Comparison of ENCODE assay signal across 17 cellular contexts in genomic region chr14:51160871-51161270, GRCh38.
"Had no signal": no experiment of that assay in that cellular context is flagged by ENCODE, and none has a peak within 500 bp of the region (broad histone marks: within the 10 kb centered on the region; RNA-seq: fewer than 3 reads in every experiment).

No MANE protein-coding gene starts in this region.

- H3K36me3 ChIP-seq: neural progenitor cell, stomach, upper lobe of left lung had no signal

- H3K4me3 Mint-ChIP-seq: activated CD4-positive, alpha-beta memory T cell treated with anti-CD3 and anti-CD28 coated beads, Interleukin-2, amount 10 ng/mL, durations not matched to agents 7 days and 5 days; activated naive CD8-positive, alpha-beta T cell treated with anti-CD3 and anti-CD28 coated beads, Interleukin-2, amount 10 ng/mL, durations not matched to agents 7 days and 5 days; activated T-cell treated with anti-CD3 and anti-CD28 coated beads, Interleukin-2, amount 50 U/mL, for 24 hours; naive thymus-derived CD4-positive, alpha-beta T cell; neural progenitor cell had no signal

- H3K4me3 ChIP-seq: body of pancreas, dorsolateral prefrontal cortex, neural progenitor cell, stomach, upper lobe of left lung had no signal

- H3K27me3 Mint-ChIP-seq: activated T-cell treated with anti-CD3 and anti-CD28 coated beads, Interleukin-2, amount 50 U/mL, for 24 hours; progenitor cell of endocrine pancreas had no signal

- DNase-seq: activated CD4-positive, alpha-beta memory T cell treated with anti-CD3 and anti-CD28 coated beads, Interleukin-2, amount 10 ng/mL, durations not matched to agents 7 days and 5 days; activated CD4-positive, alpha-beta T cell treated with anti-CD3 and anti-CD28 coated beads for 48 hours; activated CD4-positive, CD25-positive, alpha-beta regulatory T cell; activated naive CD4-positive, alpha-beta T cell treated with Interleukin-2 at 50 U/mL for 16 hours; activated naive CD8-positive, alpha-beta T cell treated with anti-CD3 and anti-CD28 coated beads, Interleukin-2, amount 10 ng/mL, durations not matched to agents 7 days and 5 days; activated T-cell treated with anti-CD3 and anti-CD28 coated beads, Interleukin-2, amount 50 U/mL, for 24 hours; body of pancreas; dorsolateral prefrontal cortex; mesendoderm; naive thymus-derived CD4-positive, alpha-beta T cell; stimulated activated CD4-positive, alpha-beta T cell treated with anti-CD3 and anti-CD28 coated beads, Interleukin-12 subunit alpha, Interleukin-12 subunit beta, amount 100 ng/mL, for 4 hours; stimulated activated CD4-positive, alpha-beta T cell treated with anti-CD3 and anti-CD28 coated beads, Interleukin-2, amount 100 ng/mL, for 24 hours; stomach; upper lobe of left lung had no signal

- H3K36me3 Mint-ChIP-seq: activated naive CD8-positive, alpha-beta T cell treated with anti-CD3 and anti-CD28 coated beads, Interleukin-2, amount 10 ng/mL, durations not matched to agents 7 days and 5 days; naive thymus-derived CD4-positive, alpha-beta T cell; neural progenitor cell had no signal

- H3K27ac Mint-ChIP-seq: activated CD4-positive, alpha-beta memory T cell treated with anti-CD3 and anti-CD28 coated beads, Interleukin-2, amount 10 ng/mL, durations not matched to agents 7 days and 5 days; activated naive CD8-positive, alpha-beta T cell treated with anti-CD3 and anti-CD28 coated beads, Interleukin-2, amount 10 ng/mL, durations not matched to agents 7 days and 5 days; activated T-cell treated with anti-CD3 and anti-CD28 coated beads, Interleukin-2, amount 50 U/mL, for 24 hours; activated T-helper 2 cell treated with anti-CD3 and anti-CD28 coated beads, Interferon-gamma antibody, Interleukin-2, Interleukin-4, amounts not matched to agents 10 μg/mL and 5 μg/mL and 100 μg/mL, durations not matched to agents 14 hours and 24 hours and 36 hours; naive thymus-derived CD4-positive, alpha-beta T cell; neural progenitor cell; progenitor cell of endocrine pancreas had no signal

- H3K27ac ChIP-seq: body of pancreas, dorsolateral prefrontal cortex, neural progenitor cell, stomach, upper lobe of left lung had no signal

- H3K9me3 Mint-ChIP-seq: activated CD4-positive, alpha-beta memory T cell treated with anti-CD3 and anti-CD28 coated beads, Interleukin-2, amount 10 ng/mL, durations not matched to agents 7 days and 5 days; activated naive CD8-positive, alpha-beta T cell treated with anti-CD3 and anti-CD28 coated beads, Interleukin-2, amount 10 ng/mL, durations not matched to agents 7 days and 5 days; activated T-cell treated with anti-CD3 and anti-CD28 coated beads, Interleukin-2, amount 50 U/mL, for 24 hours; activated T-helper 2 cell treated with anti-CD3 and anti-CD28 coated beads, Interferon-gamma antibody, Interleukin-2, Interleukin-4, amounts not matched to agents 10 μg/mL and 5 μg/mL and 100 μg/mL, durations not matched to agents 14 hours and 24 hours and 36 hours; naive thymus-derived CD4-positive, alpha-beta T cell; neural progenitor cell had no signal

- ATAC-seq: body of pancreas; naive thymus-derived CD4-positive, alpha-beta T cell had no signal

- H3K4me2 ChIP-seq: neural progenitor cell had no signal

- H3K4me1 ChIP-seq: body of pancreas, stomach, upper lobe of left lung had no signal

- H2AFZ ChIP-seq: neural progenitor cell had no signal

- H3K4me1 Mint-ChIP-seq: activated CD4-positive, alpha-beta memory T cell treated with anti-CD3 and anti-CD28 coated beads, Interleukin-2, amount 10 ng/mL, durations not matched to agents 7 days and 5 days; activated naive CD8-positive, alpha-beta T cell treated with anti-CD3 and anti-CD28 coated beads, Interleukin-2, amount 10 ng/mL, durations not matched to agents 7 days and 5 days; neural progenitor cell had no signal

- H3K27me3 ChIP-seq: body of pancreas, dorsolateral prefrontal cortex, neural progenitor cell, stomach, upper lobe of left lung had no signal
